Comparison of ENCODE assay signal across 1 cellular context in genomic region chr5:81750308-81751008, GRCh38.
TF ChIP-seq lines count a peak whose summit lies in the region.

No MANE protein-coding gene starts in this region.

TF ChIP-seq in SK-N-SH treated with all-trans-retinoic acid at 6 μM for 48 hours, 23 proteins besides CTCF, POLR2A, EP300 and RAD21 (continued from another document):
- no peak for TF ChIP-seq CSRNP3 (CRISPR knock-in tag; IDR thresholded peaks at IDR 0.05)
- TF ChIP-seq ZFP3 (CRISPR knock-in tag; IDR thresholded peaks at IDR 0.05): no peak
- TF ChIP-seq ZNF70 (CRISPR knock-in tag; IDR thresholded peaks at IDR 0.05): no peak
- TF ChIP-seq ZNF565 (CRISPR knock-in tag; conservative IDR thresholded peaks at IDR 0.05; ENCODE audit: low read depth): no peak
- no peak for TF ChIP-seq ARNTL (CRISPR knock-in tag; IDR thresholded peaks at IDR 0.05; ENCODE audit: borderline replicate concordance, low read depth)
- no peak for TF ChIP-seq TCF4 (CRISPR knock-in tag; IDR thresholded peaks at IDR 0.05; ENCODE audit: borderline replicate concordance)
TF ChIP-seq in SK-N-SH treated with all-trans-retinoic acid at 6 μM for 48 hours: peak in this region for 0.
